ENCODE assay signal across 17 cellular contexts in the genomic region with DNA sequence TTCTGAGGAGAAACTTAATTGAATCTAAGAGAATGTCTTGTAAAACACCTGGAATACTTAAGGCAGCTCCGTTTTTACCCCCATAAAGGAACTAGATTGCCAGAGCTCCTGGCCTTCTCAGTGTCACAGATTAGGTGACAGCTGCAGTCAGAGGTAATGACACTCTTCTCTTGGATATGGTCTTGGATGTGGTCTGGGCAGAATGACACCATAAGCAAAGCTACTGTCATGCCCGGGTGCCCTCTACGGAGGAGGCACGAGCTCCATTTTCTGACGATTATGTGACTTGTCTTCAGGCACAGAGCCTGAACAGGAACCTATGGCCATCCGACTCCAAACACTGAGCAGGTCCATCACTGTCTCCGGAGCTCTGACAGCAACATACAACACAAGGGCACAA.
"Had no signal": no experiment of that assay in that cellular context is flagged by ENCODE, and none has a peak within 500 bp of the region (broad histone marks: within the 10 kb centered on the region; RNA-seq: fewer than 3 reads in every experiment).

No MANE protein-coding gene starts in this region.

- ATAC-seq: activated naive CD4-positive, alpha-beta T cell treated with anti-CD3 and anti-CD28 coated beads, Interleukin-2, amount 50 U/mL, for 72 hours; foreskin keratinocyte; left lung; pancreas; SK-N-SH treated with all-trans-retinoic acid at 6 μM for 48 hours had no signal

- H3K4me1 ChIP-seq: foreskin keratinocyte had no signal

- H3K27me3 ChIP-seq: brain microvascular endothelial cell, dorsolateral prefrontal cortex, foreskin keratinocyte, left lung, pancreas, thyroid gland, vagina had no signal

- H3K27me3 Mint-ChIP-seq: activated CD4-positive, alpha-beta memory T cell treated with anti-CD3 and anti-CD28 coated beads for 36 hours had no signal

- H3K9me3 Mint-ChIP-seq: activated CD4-positive, alpha-beta memory T cell treated with anti-CD3 and anti-CD28 coated beads for 36 hours; activated naive CD4-positive, alpha-beta T cell treated with anti-CD3 and anti-CD28 coated beads, Interleukin-2, amount 50 U/mL, for 72 hours; T-helper 1 cell treated with Interleukin-12 subunit alpha and Interleukin-12 subunit beta and Interleukin-4 antibody, amounts not matched to agents 30 μg/mL and 1 μg/mL, for 36 hours had no signal

- H3K9me3 ChIP-seq: left lung, pancreas, thyroid gland, vagina had no signal

- H3K36me3 ChIP-seq: brain microvascular endothelial cell, left lung, pancreas, thyroid gland, vagina had no signal

- DNase-seq: activated CD4-positive, alpha-beta memory T cell treated with anti-CD3 and anti-CD28 coated beads for 36 hours; activated CD4-positive, CD25-positive, alpha-beta regulatory T cell treated with anti-CD3 and anti-CD28 coated beads, Interleukin-2, amount 50 U/mL, for 72 hours; brain microvascular endothelial cell; dorsolateral prefrontal cortex; foreskin keratinocyte; head of caudate nucleus; left lung; mesenchymal stem cell; pancreas; retina; stimulated activated CD4-positive, alpha-beta T cell treated with anti-CD3 and anti-CD28 coated beads, Interleukin-15, amount 100 ng/mL, for 24 hours; stimulated activated CD4-positive, alpha-beta T cell treated with anti-CD3 and anti-CD28 coated beads, Interleukin-4, amount 100 ng/mL, for 24 hours; thyroid gland had no signal

- H3K27ac ChIP-seq: brain microvascular endothelial cell, dorsolateral prefrontal cortex, foreskin keratinocyte, left lung, pancreas, vagina had no signal

- H3K4me3 Mint-ChIP-seq: activated CD4-positive, alpha-beta memory T cell treated with anti-CD3 and anti-CD28 coated beads for 36 hours; T-helper 1 cell treated with Interleukin-12 subunit alpha and Interleukin-12 subunit beta and Interleukin-4 antibody, amounts not matched to agents 30 μg/mL and 1 μg/mL, for 36 hours had no signal

- FAIRE-seq: pancreas had no signal

- H3K4me3 ChIP-seq: dorsolateral prefrontal cortex, left lung, pancreas, thyroid gland, vagina had no signal
